In the genomic region with DNA sequence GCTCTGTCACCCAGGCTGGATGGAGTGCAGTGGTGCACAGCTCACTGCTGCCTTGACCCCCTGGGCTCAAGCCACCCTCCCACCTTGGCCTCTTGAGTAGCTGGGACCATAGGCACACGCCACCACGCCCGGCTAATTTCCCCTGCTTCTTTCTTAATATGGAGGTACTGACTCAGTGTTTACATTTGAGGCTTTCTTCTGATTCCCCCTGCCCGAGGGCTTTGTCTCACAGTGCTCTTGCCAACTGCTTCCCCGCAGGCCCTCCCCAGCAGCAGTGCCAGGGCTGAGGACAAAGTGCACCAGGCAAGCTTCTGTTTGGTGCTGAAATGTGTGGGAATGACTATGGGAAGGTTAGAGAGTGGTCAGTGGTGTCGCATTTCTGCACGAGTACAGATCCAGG, we compare ENCODE assay signal across 17 cellular contexts. TPM values are rescaled to one million over a fixed set of nuclear protein-coding genes. Genes with fewer than 3 reads are reported as not detected.
DNase-seq lines count a peak whose midpoint lies in the region; ATAC-seq and TF ChIP-seq lines count a peak whose summit lies in the region.
"Had no signal": no experiment of that assay in that cellular context is flagged by ENCODE, and none has a peak within 500 bp of the region (broad histone marks: within the 10 kb centered on the region; RNA-seq: fewer than 3 reads in every experiment).

No MANE protein-coding gene starts in this region.

- H3K27me3 Mint-ChIP-seq in activated CD8-positive, alpha-beta memory T cell treated with anti-CD3 and anti-CD28 coated beads, Interleukin-2, amount 10 ng/mL, durations not matched to agents 7 days and 5 days = no peaks in the 10 kb centered on the region
- H3K27me3 Mint-ChIP-seq: activated CD4-positive, alpha-beta T cell treated with anti-CD3 and anti-CD28 coated beads for 36 hours; activated naive CD8-positive, alpha-beta T cell treated with anti-CD3 and anti-CD28 coated beads, Interleukin-2, amount 50 U/mL, for 24 hours; progenitor cell of endocrine pancreas; T-helper 17 cell had no signal

- no peaks in the 10 kb centered on the region for H3K9me3 Mint-ChIP-seq in activated CD8-positive, alpha-beta memory T cell treated with anti-CD3 and anti-CD28 coated beads, Interleukin-2, amount 10 ng/mL, durations not matched to agents 7 days and 5 days (ENCODE audit: low read depth)
- H3K9me3 Mint-ChIP-seq: activated naive CD8-positive, alpha-beta T cell treated with anti-CD3 and anti-CD28 coated beads, Interleukin-2, amount 50 U/mL, for 24 hours had no signal

- DNase-seq in activated CD8-positive, alpha-beta memory T cell treated with anti-CD3 and anti-CD28 coated beads, Interleukin-2, amount 10 ng/mL, durations not matched to agents 7 days and 5 days = no peak
- DNase-seq in activated CD8-positive, alpha-beta memory T cell treated with anti-CD3 and anti-CD28 coated beads, Interleukin-2, amount 50 U/mL, for 4 hours = no peak
- DNase-seq in amniotic stem cell (lab: John Stamatoyannopoulos, UW) (peak; percentile 28), fibroblast of villous mesenchyme (ENCODE audit: low read depth) (peak; percentile 26), smooth muscle cell of the brain vasculature (ENCODE audit: low read depth, low spot score) (peak; percentile 13)
- no peak for DNase-seq in NK-92 treated with Interleukin-12 subunit alpha and Interleukin-12 subunit beta, amount 100 ng/mL, for 24 hours (lab: John Stamatoyannopoulos, UW)
- DNase-seq: activated CD4-positive, alpha-beta T cell treated with anti-CD3 and anti-CD28 coated beads for 36 hours; activated naive CD8-positive, alpha-beta T cell treated with anti-CD3 and anti-CD28 coated beads, Interleukin-2, amount 50 U/mL, for 24 hours; activated T-cell treated with anti-CD3 and anti-CD28 coated beads, Interleukin-2, amount 50 U/mL, for 1 hour; dermis blood vessel endothelial cell; kidney; OCI-M1; T-helper 17 cell had no signal

- TF ChIP-seq CTCF in fibroblast of villous mesenchyme (IDR thresholded peaks at IDR 0.05; ENCODE audit: insufficient read depth, low read depth, low read length) = no peak

- CTCF ChIA-PET in activated CD8-positive, alpha-beta memory T cell treated with anti-CD3 and anti-CD28 coated beads, Interleukin-2, amount 10 ng/mL, durations not matched to agents 7 days and 5 days (lab: Charles Lee) = no interaction called here

- no peak overlapping the region for H3K4me3 Mint-ChIP-seq in activated CD8-positive, alpha-beta memory T cell treated with anti-CD3 and anti-CD28 coated beads, Interleukin-2, amount 10 ng/mL, durations not matched to agents 7 days and 5 days
- H3K4me3 Mint-ChIP-seq: activated CD4-positive, alpha-beta T cell treated with anti-CD3 and anti-CD28 coated beads for 36 hours; activated naive CD8-positive, alpha-beta T cell treated with anti-CD3 and anti-CD28 coated beads, Interleukin-2, amount 50 U/mL, for 24 hours; T-helper 17 cell had no signal

- no peak overlapping the region for H3K4me3 ChIP-seq in fibroblast of villous mesenchyme (ENCODE audit: low read depth, low read length)
- H3K4me3 ChIP-seq: thoracic aorta had no signal

- H3K4me1 Mint-ChIP-seq in activated CD8-positive, alpha-beta memory T cell treated with anti-CD3 and anti-CD28 coated beads, Interleukin-2, amount 10 ng/mL, durations not matched to agents 7 days and 5 days = no peaks in the 10 kb centered on the region
- H3K4me1 Mint-ChIP-seq: activated CD4-positive, alpha-beta T cell treated with anti-CD3 and anti-CD28 coated beads for 36 hours; T-helper 17 cell had no signal

- ATAC-seq in activated CD8-positive, alpha-beta memory T cell treated with anti-CD3 and anti-CD28 coated beads, Interleukin-2, amount 10 ng/mL, durations not matched to agents 7 days and 5 days = no peak
- ATAC-seq in HG03097 (IDR thresholded peaks at IDR 0.05; ENCODE audit: low FRiP score, unreplicated experiment) (no peak), HG03469 (IDR thresholded peaks at IDR 0.05; ENCODE audit: unreplicated experiment) (no peak)
- ATAC-seq: activated CD4-positive, alpha-beta T cell treated with anti-CD3 and anti-CD28 coated beads for 36 hours; activated naive CD8-positive, alpha-beta T cell treated with anti-CD3 and anti-CD28 coated beads, Interleukin-2, amount 50 U/mL, for 24 hours; T-helper 17 cell had no signal

- peak overlapping the region; percentile 9 for H3K27ac Mint-ChIP-seq in activated CD8-positive, alpha-beta memory T cell treated with anti-CD3 and anti-CD28 coated beads, Interleukin-2, amount 10 ng/mL, durations not matched to agents 7 days and 5 days
- H3K27ac Mint-ChIP-seq: activated CD4-positive, alpha-beta T cell treated with anti-CD3 and anti-CD28 coated beads for 36 hours; activated naive CD8-positive, alpha-beta T cell treated with anti-CD3 and anti-CD28 coated beads, Interleukin-2, amount 50 U/mL, for 24 hours; progenitor cell of endocrine pancreas; T-helper 17 cell had no signal

- H3K36me3 Mint-ChIP-seq in activated CD8-positive, alpha-beta memory T cell treated with anti-CD3 and anti-CD28 coated beads, Interleukin-2, amount 10 ng/mL, durations not matched to agents 7 days and 5 days = no peaks in the 10 kb centered on the region

RNA-seq across cellular contexts. Expression of gene NR2E1, which starts 34.8 kb away (rescaled TPM):
- total RNA-seq in activated CD8-positive, alpha-beta memory T cell treated with anti-CD3 and anti-CD28 coated beads, Interleukin-2, amount 10 ng/mL, durations not matched to agents 7 days and 5 days = not detected
- not detected in 2 replicates for total RNA-seq in fibroblast of villous mesenchyme
- total RNA-seq: activated CD4-positive, alpha-beta T cell treated with anti-CD3 and anti-CD28 coated beads for 36 hours; dermis blood vessel endothelial cell; kidney; progenitor cell of endocrine pancreas; T-helper 17 cell; thoracic aorta had no signal

Comparison
In these comparisons a context has a peak if more than half of its experiments do, and no peak if none do; other contexts are left out.
1. DNase-seq: peak in amniotic stem cell (single experiment), fibroblast of villous mesenchyme (single experiment) and smooth muscle cell of the brain vasculature (single experiment); none in activated CD8-positive, alpha-beta memory T cell treated with anti-CD3 and anti-CD28 coated beads, Interleukin-2, amount 10 ng/mL, durations not matched to agents 7 days and 5 days (single experiment), activated CD8-positive, alpha-beta memory T cell treated with anti-CD3 and anti-CD28 coated beads, Interleukin-2, amount 50 U/mL, for 4 hours (single experiment) and NK-92 treated with Interleukin-12 subunit alpha and Interleukin-12 subunit beta, amount 100 ng/mL, for 24 hours (single experiment).